Comparison of ENCODE assay signal across 8 cellular contexts in the genomic region with DNA sequence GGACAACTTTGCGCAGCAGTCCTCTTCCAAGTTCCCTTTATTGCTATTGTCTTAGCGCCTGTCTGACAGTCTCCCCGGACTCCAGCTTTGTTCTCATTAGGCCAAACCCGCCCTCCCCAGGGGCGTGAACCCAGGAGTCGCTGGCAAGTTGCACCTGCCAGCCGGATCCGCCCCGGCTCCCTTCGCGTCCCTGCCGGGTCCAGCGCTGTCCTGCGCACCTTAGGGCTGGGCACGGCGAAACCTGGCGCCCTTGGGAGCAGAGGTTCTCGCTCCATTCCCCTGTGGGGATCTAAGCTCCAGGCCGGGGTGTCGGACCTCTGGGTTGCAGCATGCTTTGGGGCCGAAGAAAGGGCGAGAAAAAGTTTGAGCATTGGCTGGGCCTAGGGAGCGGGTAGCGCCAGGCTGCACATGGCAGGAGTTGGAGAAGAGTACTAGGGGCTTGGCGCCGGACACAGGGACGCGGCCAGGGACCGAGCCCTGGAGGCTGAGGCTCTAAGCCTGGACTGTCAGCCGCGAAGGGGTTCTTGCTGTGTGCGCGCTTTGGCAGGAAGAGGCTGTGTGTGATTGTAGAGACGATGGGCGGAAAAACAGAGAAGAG.
DNase-seq lines count a peak whose midpoint lies in the region; ATAC-seq, FAIRE-seq and TF ChIP-seq lines count a peak whose summit lies in the region.

No MANE protein-coding gene starts in this region.

- intact Hi-C loops in endothelial cell of umbilical vein (cut with micrococcal nuclease): no loop called here

- no peak for TF ChIP-seq POLR2A in endothelial cell of umbilical vein (IDR thresholded peaks at IDR 0.05; ENCODE audit: low read depth, low read length)

- H3K4me1 ChIP-seq in HUES6 (ENCODE audit: control insufficient read depth, insufficient read depth, low read length) (0 out of 2 replicates have a peak, but pooled peaks cover 2% of the 10 kb centered on the region), endothelial cell of umbilical vein (ENCODE audit: control insufficient read depth, extremely low read depth, insufficient read depth, low read length) (peaks cover 4% of the 10 kb centered on the region), mucosa of stomach (ENCODE audit: control insufficient read depth, insufficient read depth, low read length) (peaks cover 6% of the 10 kb centered on the region)

- CTCF ChIA-PET in AG04449 (lab: Yijun Ruan, JAX) (no interaction called here), endothelial cell of umbilical vein (lab: Charles Lee) (interaction anchor here (0.6 kb wide), 1 partner anchor 694 kb away, joined by 3 read pairs; no protein-coding TSS in a partner anchor)

- H3K27me3 ChIP-seq in HUES6 (ENCODE audit: control insufficient read depth, insufficient read depth, low read length): peaks cover 82% of the 10 kb centered on the region
- peaks cover 10 to 43% of the 10 kb centered on the region in 2 experiments for H3K27me3 ChIP-seq in endothelial cell of umbilical vein (ENCODE audit: control insufficient read depth in 2 of 2, insufficient read depth in 2 of 2, low read length in 2 of 2)
- peaks cover 34% of the 10 kb centered on the region for H3K27me3 ChIP-seq in mucosa of stomach (ENCODE audit: control insufficient read depth, insufficient read depth, low read length)

- H3K36me3 ChIP-seq in HUES6 (ENCODE audit: control insufficient read depth, insufficient read depth, low read length) (no peaks in the 10 kb centered on the region), endothelial cell of umbilical vein (ENCODE audit: control insufficient read depth in 2 of 2, extremely low read depth in 1 of 2, insufficient read depth in 2 of 2, low read length in 2 of 2) (no peaks in the 10 kb centered on the region), mucosa of stomach (ENCODE audit: control insufficient read depth, insufficient read depth, low read length) (no peaks in the 10 kb centered on the region)

- H3K9ac ChIP-seq in HUES6 (ENCODE audit: low read length) (no peak overlapping the region), endothelial cell of umbilical vein (replicated peaks; ENCODE audit: extremely low read depth, insufficient read depth, low read length) (no peak overlapping the region), mucosa of stomach (ENCODE audit: low read length) (peak overlapping the region; percentile 20)

- H3K9me1 ChIP-seq in endothelial cell of umbilical vein (replicated peaks; ENCODE audit: control insufficient read depth, extremely low read depth, insufficient read depth, low read length): no peaks in the 10 kb centered on the region

- TF ChIP-seq CTCF in AG04449 (IDR thresholded peaks at IDR 0.05; ENCODE audit: insufficient read depth, low read length, missing control alignments) (no peak), endothelial cell of umbilical vein (IDR thresholded peaks at IDR 0.05; ENCODE audit: extremely low read depth in 1 of 2, insufficient read depth in 1 of 2, low read depth in 1 of 2, low read length in 2 of 2) (no peak), GM20000 (IDR thresholded peaks at IDR 0.05; ENCODE audit: extremely low read depth, missing control alignments) (no peak)

- H2AFZ ChIP-seq in endothelial cell of umbilical vein (ENCODE audit: low read depth, low read length): peak overlapping the region; percentile 50

- no peaks in the 10 kb centered on the region for H3K9me3 ChIP-seq in HUES6 (ENCODE audit: control insufficient read depth, insufficient read depth, low read depth, low read length)
- H3K9me3 ChIP-seq in endothelial cell of umbilical vein (replicated peaks; ENCODE audit: control insufficient read depth, insufficient read depth, low read length): no peaks in the 10 kb centered on the region
- H3K9me3 ChIP-seq in mucosa of stomach (ENCODE audit: control insufficient read depth, low read length): no peaks in the 10 kb centered on the region

- no peak overlapping the region for H3K27ac ChIP-seq in HUES6 (ENCODE audit: low read depth, low read length)
- H3K27ac ChIP-seq in endothelial cell of umbilical vein (ENCODE audit: insufficient read depth, low read depth, low read length): no peak overlapping the region

- dilution Hi-C loops in endothelial cell of umbilical vein (cut with MboI; ENCODE audit: extremely low pct_ligation_motif_present, low sequenced_read_pairs): no loop called here

- no peaks in the 10 kb centered on the region for H4K20me1 ChIP-seq in endothelial cell of umbilical vein (replicated peaks; ENCODE audit: control insufficient read depth, extremely low read depth, insufficient read depth, low read length)

- POLR2A ChIA-PET in AG04449 (lab: Yijun Ruan, JAX): no interaction called here
- POLR2A ChIA-PET in endothelial cell of umbilical vein (lab: Charles Lee): no interaction called here

- no peaks in the 10 kb centered on the region for H3K79me2 ChIP-seq in endothelial cell of umbilical vein (ENCODE audit: control insufficient read depth, insufficient read depth, low read length)

- H3K4me3 ChIP-seq in AG04449 (ENCODE audit: low read depth, low read length) (peak overlapping the region; percentile 31), HUES6 (ENCODE audit: low read depth, low read length) (peak overlapping the region; percentile 64), endothelial cell of umbilical vein (replicated peaks in 1 of 3; ENCODE audit: insufficient read depth in 1 of 3, low read depth in 1 of 3, low read length in 3 of 3) (peak overlapping the region in 2 of 3 experiments; percentile 22 to 30), mucosa of stomach (ENCODE audit: low read length) (peak overlapping the region; percentile 26)

- DNase-seq in AG04449 (ENCODE audit: low read depth, low spot score) (no peak), endothelial cell of umbilical vein (ENCODE audit: low read depth, low spot score) (peak; percentile 5), GM20000 (ENCODE audit: low spot score) (no peak), NCI-H345 treated with DMSO at 0.1 percent for 48 hours (lab: John Stamatoyannopoulos, UW; ENCODE audit: unreplicated experiment) (no peak)

- H3K4me2 ChIP-seq in endothelial cell of umbilical vein (ENCODE audit: insufficient read depth, low read length): peak overlapping the region; percentile 55

- ATAC-seq in GM19035 (IDR thresholded peaks at IDR 0.05; ENCODE audit: unreplicated experiment) (no peak), HG02610 (IDR thresholded peaks at IDR 0.05; ENCODE audit: unreplicated experiment) (no peak)

- BruUV-seq in endothelial cell of umbilical vein (replicated peaks; lab: Mats Ljungman, UMichigan): no TSS peak

- FAIRE-seq in endothelial cell of umbilical vein (lab: Jason Lieb, UNC): no peak

TF ChIP-seq in endothelial cell of umbilical vein, 7 proteins besides CTCF, POLR2A, EP300 and RAD21:
- no peak for TF ChIP-seq POLR2AphosphoS5 (IDR thresholded peaks at IDR 0.05; ENCODE audit: insufficient read depth, low read depth, low read length)
- TF ChIP-seq GATA2 (IDR thresholded peaks at IDR 0.05; ENCODE audit: insufficient read depth, insufficient read length, low read depth, low read length): no peak
- TF ChIP-seq MYC (IDR thresholded peaks at IDR 0.05; ENCODE audit: low read depth, low read length): no peak
- TF ChIP-seq JUN (IDR thresholded peaks at IDR 0.05; ENCODE audit: borderline replicate concordance, insufficient read depth, insufficient read length, low read depth): no peak
- TF ChIP-seq FOS (IDR thresholded peaks at IDR 0.05; ENCODE audit: borderline replicate concordance, insufficient read depth, low read length): no peak
- TF ChIP-seq MAX (IDR thresholded peaks at IDR 0.05; ENCODE audit: insufficient read depth, insufficient read length): no peak
- peak; percentile 67 for TF ChIP-seq EZH2 (IDR thresholded peaks at IDR 0.05; ENCODE audit: borderline replicate concordance, low read depth, low read length, severe bottlenecking)
TF ChIP-seq in endothelial cell of umbilical vein: peak in this region for 1.
